10 cellular contexts compared by ENCODE assay signal in the genomic region with DNA sequence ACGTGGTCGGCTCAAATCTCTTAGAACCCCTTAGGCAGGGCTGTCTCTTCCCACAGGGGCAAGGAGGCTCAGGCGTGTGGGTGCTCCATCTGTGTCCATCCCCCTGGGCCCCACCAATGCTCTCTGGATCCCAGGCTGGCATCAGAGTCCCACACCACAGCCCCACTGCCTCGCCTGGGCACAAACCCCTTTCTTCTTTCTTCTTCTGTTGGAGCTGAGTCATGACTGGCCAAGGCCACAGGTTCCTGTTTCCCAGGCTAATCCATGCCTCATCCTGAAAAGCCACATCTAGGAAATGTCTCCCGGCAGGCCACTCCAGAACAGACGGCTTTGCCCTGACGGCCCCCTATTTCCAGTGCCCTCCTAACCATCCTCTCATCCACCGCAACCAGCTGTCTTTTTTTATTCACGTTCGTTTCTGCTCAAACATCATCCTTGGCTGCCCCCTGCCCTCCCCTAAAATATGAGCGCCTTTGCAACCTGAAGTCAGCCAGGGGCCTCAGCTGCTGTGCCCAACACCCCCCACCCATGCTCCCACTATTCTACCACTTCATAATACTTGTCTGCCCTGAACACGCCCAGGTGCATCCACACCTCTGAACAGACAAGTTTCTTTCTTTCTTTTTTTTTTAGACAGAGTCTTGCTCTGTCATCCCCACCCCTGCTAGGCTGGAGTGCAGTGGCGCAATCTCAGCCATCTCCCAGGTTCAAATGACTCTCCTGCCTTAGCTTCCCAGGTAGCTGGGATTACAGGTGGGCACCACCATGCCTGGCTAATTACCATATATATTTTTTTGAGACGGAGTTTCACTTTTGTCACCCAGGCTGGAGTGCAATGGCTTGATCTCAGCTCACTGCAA. TPM values are rescaled to one million over a fixed set of nuclear protein-coding genes. Genes with fewer than 3 reads are reported as not detected.
A peak's percentile ranks its signal among the peaks of the same experiment; 100 is the strongest.
DNase-seq lines count a peak whose midpoint lies in the region; ATAC-seq, FAIRE-seq and TF ChIP-seq lines count a peak whose summit lies in the region.
"Had no signal": no experiment of that assay in that cellular context is flagged by ENCODE, and none has a peak within 500 bp of the region (broad histone marks: within the 10 kb centered on the region; RNA-seq: fewer than 3 reads in every experiment).

No MANE protein-coding gene starts in this region.

- H3K9ac ChIP-seq in subcutaneous abdominal adipose tissue (ENCODE audit: low read length in 5 of 5) (peak overlapping the region in 1 of 5 donors; percentile 31), kidney (ENCODE audit: low read length in 2 of 2) (no peak overlapping the region)

- H3K4me1 Mint-ChIP-seq in activated T-helper 1 cell treated with anti-CD3 and anti-CD28 coated beads, Interleukin-12 subunit alpha, Interleukin-12 subunit beta, Interleukin-2, Interleukin-4 antibody, amounts not matched to agents 30 ng/mL and 10 ng/mL and 1 ng/mL, durations not matched to agents 14 hours and 24 hours and 36 hours (ENCODE audit: low read depth): peaks cover 21% of the 10 kb centered on the region

- no peaks in the 10 kb centered on the region for H3K27me3 ChIP-seq in subcutaneous abdominal adipose tissue (ENCODE audit: control insufficient read depth in 5 of 5, insufficient read depth in 4 of 5, low read length in 5 of 5)

- no peaks in the 10 kb centered on the region for H3K9me3 ChIP-seq in subcutaneous abdominal adipose tissue (ENCODE audit: control insufficient read depth in 5 of 5, low read length in 5 of 5)
- H3K9me3 ChIP-seq in kidney (ENCODE audit: control insufficient read depth in 1 of 2, low read length in 2 of 2): no peaks in the 10 kb centered on the region

- peak; percentile 34 for DNase-seq in HK-2 (ENCODE audit: unreplicated experiment)
- DNase-seq in activated T-helper 1 cell treated with anti-CD3 and anti-CD28 coated beads, Interleukin-12 subunit alpha, Interleukin-12 subunit beta, Interleukin-2, Interleukin-4 antibody, amounts not matched to agents 30 ng/mL and 10 ng/mL and 1 ng/mL, durations not matched to agents 14 hours and 24 hours and 36 hours (ENCODE audit: low spot score): no peak
- peak; percentile 90 for DNase-seq in islet precursor cell
- no peak for DNase-seq in iPS-NIHi7 (ENCODE audit: extremely low spot score)
- DNase-seq in kidney: no peak
- DNase-seq in NOMO-1 treated with dmso at 0.1 percent for 144 hours (lab: John Stamatoyannopoulos, UW; ENCODE audit: unreplicated experiment): no peak
- DNase-seq: activated T-cell treated with anti-CD3 and anti-CD28 coated beads, Interleukin-2, amount 50 U/mL, for 24 hours; erythroblast had no signal

- intact Hi-C loops in activated T-helper 1 cell treated with anti-CD3 and anti-CD28 coated beads, Interleukin-12 subunit alpha, Interleukin-12 subunit beta, Interleukin-2, Interleukin-4 antibody, amounts not matched to agents 30 ng/mL and 10 ng/mL and 1 ng/mL, durations not matched to agents 14 hours and 24 hours and 36 hours (cut with micrococcal nuclease): no loop called here
- intact Hi-C loops in kidney (cut with DNase I): no loop called here

- peaks cover 10% of the 10 kb centered on the region for H3K27me3 Mint-ChIP-seq in activated T-helper 1 cell treated with anti-CD3 and anti-CD28 coated beads, Interleukin-12 subunit alpha, Interleukin-12 subunit beta, Interleukin-2, Interleukin-4 antibody, amounts not matched to agents 30 ng/mL and 10 ng/mL and 1 ng/mL, durations not matched to agents 14 hours and 24 hours and 36 hours (ENCODE audit: insufficient read depth)

- no peaks in the 10 kb centered on the region for H3K9me3 Mint-ChIP-seq in activated T-helper 1 cell treated with anti-CD3 and anti-CD28 coated beads, Interleukin-12 subunit alpha, Interleukin-12 subunit beta, Interleukin-2, Interleukin-4 antibody, amounts not matched to agents 30 ng/mL and 10 ng/mL and 1 ng/mL, durations not matched to agents 14 hours and 24 hours and 36 hours
- H3K9me3 Mint-ChIP-seq: activated T-cell treated with anti-CD3 and anti-CD28 coated beads, Interleukin-2, amount 50 U/mL, for 24 hours had no signal

- H3K36me3 Mint-ChIP-seq in activated T-helper 1 cell treated with anti-CD3 and anti-CD28 coated beads, Interleukin-12 subunit alpha, Interleukin-12 subunit beta, Interleukin-2, Interleukin-4 antibody, amounts not matched to agents 30 ng/mL and 10 ng/mL and 1 ng/mL, durations not matched to agents 14 hours and 24 hours and 36 hours (ENCODE audit: low read depth): no peaks in the 10 kb centered on the region

- H3K36me3 ChIP-seq in subcutaneous abdominal adipose tissue (ENCODE audit: control insufficient read depth in 5 of 5, insufficient read depth in 5 of 5, low read length in 5 of 5) (peaks cover 0 to 28% (median 19%) of the 10 kb centered on the region in 5 donors), kidney (ENCODE audit: control insufficient read depth in 1 of 2, insufficient read depth in 2 of 2, low read length in 2 of 2) (peaks cover 0 to 2% of the 10 kb centered on the region in 2 donors)

- no peak for TF ChIP-seq CTCF in kidney (IDR thresholded peaks at IDR 0.05; ENCODE audit: borderline replicate concordance, extremely low read depth, insufficient read depth)

- H3K4me3 ChIP-seq in subcutaneous abdominal adipose tissue (ENCODE audit: low read depth in 1 of 5, low read length in 5 of 5) (no peak overlapping the region), kidney (ENCODE audit: low read length in 2 of 2) (no peak overlapping the region)

- peak overlapping the region; percentile 48 for H3K27ac Mint-ChIP-seq in activated T-helper 1 cell treated with anti-CD3 and anti-CD28 coated beads, Interleukin-12 subunit alpha, Interleukin-12 subunit beta, Interleukin-2, Interleukin-4 antibody, amounts not matched to agents 30 ng/mL and 10 ng/mL and 1 ng/mL, durations not matched to agents 14 hours and 24 hours and 36 hours
- H3K27ac Mint-ChIP-seq: activated T-cell treated with anti-CD3 and anti-CD28 coated beads, Interleukin-2, amount 50 U/mL, for 24 hours had no signal

- ATAC-seq in GM21723 (IDR thresholded peaks at IDR 0.05; ENCODE audit: unreplicated experiment): no peak

- no peak for FAIRE-seq in kidney (lab: Jason Lieb, UNC)

- no peak overlapping the region for H3K4me3 Mint-ChIP-seq in activated T-helper 1 cell treated with anti-CD3 and anti-CD28 coated beads, Interleukin-12 subunit alpha, Interleukin-12 subunit beta, Interleukin-2, Interleukin-4 antibody, amounts not matched to agents 30 ng/mL and 10 ng/mL and 1 ng/mL, durations not matched to agents 14 hours and 24 hours and 36 hours
- H3K4me3 Mint-ChIP-seq: activated T-cell treated with anti-CD3 and anti-CD28 coated beads, Interleukin-2, amount 50 U/mL, for 24 hours had no signal

- H3K4me1 ChIP-seq in subcutaneous abdominal adipose tissue (ENCODE audit: control insufficient read depth in 5 of 5, insufficient read depth in 5 of 5, low read length in 5 of 5): peaks cover 8 to 62% (median 56%) of the 10 kb centered on the region in 5 donors
- peaks cover 3 to 11% of the 10 kb centered on the region in 2 donors for H3K4me1 ChIP-seq in kidney (ENCODE audit: control insufficient read depth in 1 of 2, insufficient read depth in 1 of 2, low read depth in 1 of 2, low read length in 2 of 2)

- peak overlapping the region; percentile 4 for H3K27ac ChIP-seq in subcutaneous abdominal adipose tissue (ENCODE audit: low read depth, low read length)
- no peak overlapping the region for H3K27ac ChIP-seq in kidney (ENCODE audit: low read depth in 2 of 2, low read length in 2 of 2)

RNA-seq across cellular contexts. Expression of gene CEP295NL, which starts 27.0 kb away (rescaled TPM):
- not detected in 2 replicates for total RNA-seq in activated T-helper 1 cell treated with anti-CD3 and anti-CD28 coated beads, Interleukin-12 subunit alpha, Interleukin-12 subunit beta, Interleukin-2, Interleukin-4 antibody, amounts not matched to agents 30 ng/mL and 10 ng/mL and 1 ng/mL, durations not matched to agents 14 hours and 24 hours and 36 hours
- total RNA-seq in kidney: 3.6 TPM
- polyA plus RNA-seq in kidney (ENCODE audit: insufficient read depth, low read depth, low replicate concordance): not detected

RNA-seq across cellular contexts. Expression of gene USP36, which starts 35.4 kb away (rescaled TPM):
- 126 and 138 TPM in 2 replicates for total RNA-seq in activated T-helper 1 cell treated with anti-CD3 and anti-CD28 coated beads, Interleukin-12 subunit alpha, Interleukin-12 subunit beta, Interleukin-2, Interleukin-4 antibody, amounts not matched to agents 30 ng/mL and 10 ng/mL and 1 ng/mL, durations not matched to agents 14 hours and 24 hours and 36 hours
- 66.2 TPM for total RNA-seq in kidney
- 17.0 TPM for polyA plus RNA-seq in kidney (ENCODE audit: insufficient read depth, low read depth, low replicate concordance)

RNA-seq across cellular contexts. Expression of gene TIMP2, which starts 49.2 kb away (rescaled TPM):
- total RNA-seq in activated T-helper 1 cell treated with anti-CD3 and anti-CD28 coated beads, Interleukin-12 subunit alpha, Interleukin-12 subunit beta, Interleukin-2, Interleukin-4 antibody, amounts not matched to agents 30 ng/mL and 10 ng/mL and 1 ng/mL, durations not matched to agents 14 hours and 24 hours and 36 hours: 1.0 and 1.1 TPM in 2 replicates
- total RNA-seq in kidney: 172 TPM
- 72.1 TPM for polyA plus RNA-seq in kidney (ENCODE audit: insufficient read depth, low read depth, low replicate concordance)

Comparison
In these comparisons a context has a peak if more than half of its experiments do, and no peak if none do; other contexts are left out.
1. DNase-seq: peak in HK-2 (single experiment) and islet precursor cell (single experiment); none in activated T-helper 1 cell treated with anti-CD3 and anti-CD28 coated beads, Interleukin-12 subunit alpha, Interleukin-12 subunit beta, Interleukin-2, Interleukin-4 antibody, amounts not matched to agents 30 ng/mL and 10 ng/mL and 1 ng/mL, durations not matched to agents 14 hours and 24 hours and 36 hours (single experiment), iPS-NIHi7 (single experiment), kidney (single experiment) and NOMO-1 treated with dmso at 0.1 percent for 144 hours (single experiment).
2. RNA of gene TIMP2, which starts 49.2 kb away (total RNA-seq): 172 TPM in kidney (single experiment); 1.0 to 1.1 TPM in activated T-helper 1 cell treated with anti-CD3 and anti-CD28 coated beads, Interleukin-12 subunit alpha, Interleukin-12 subunit beta, Interleukin-2, Interleukin-4 antibody, amounts not matched to agents 30 ng/mL and 10 ng/mL and 1 ng/mL, durations not matched to agents 14 hours and 24 hours and 36 hours; every median in the first group is over 10 times any median in the second.